Comparison of ENCODE assay signal across 8 cellular contexts in genomic region chr9:129664664-129665007, GRCh38. TPM values are rescaled to one million over a fixed set of nuclear protein-coding genes. Genes with fewer than 3 reads are reported as not detected.
DNase-seq lines count a peak whose midpoint lies in the region; ATAC-seq lines count a peak whose summit lies in the region.

No MANE protein-coding gene starts in this region.

- peaks cover 4% of the 10 kb centered on the region for H3K27me3 Mint-ChIP-seq in activated CD4-positive, alpha-beta T cell treated with anti-CD3 and anti-CD28 coated beads for 36 hours
- peaks cover 4% of the 10 kb centered on the region for H3K27me3 Mint-ChIP-seq in activated naive CD8-positive, alpha-beta T cell
- peaks cover 46% of the 10 kb centered on the region for H3K27me3 Mint-ChIP-seq in stimulated activated naive CD8-positive, alpha-beta T cell treated with anti-CD3 and anti-CD28 coated beads, Interleukin-15, amount 100 ng/mL, for 72 hours

- peak overlapping the region; percentile 50 for H3K4me3 ChIP-seq in iPS-18a (ENCODE audit: low read length)

- H3K4me3 Mint-ChIP-seq in activated CD4-positive, alpha-beta T cell treated with anti-CD3 and anti-CD28 coated beads for 36 hours: peak overlapping the region; percentile 39
- H3K4me3 Mint-ChIP-seq in activated naive CD8-positive, alpha-beta T cell: peak overlapping the region; percentile 75
- H3K4me3 Mint-ChIP-seq in stimulated activated naive CD8-positive, alpha-beta T cell treated with anti-CD3 and anti-CD28 coated beads, Interleukin-15, amount 100 ng/mL, for 72 hours: peak overlapping the region; percentile 75 to 89

- no peak for DNase-seq in activated CD4-positive, alpha-beta T cell treated with anti-CD3 and anti-CD28 coated beads for 36 hours
- no peak for DNase-seq in activated CD4-positive, alpha-beta T cell treated with anti-CD3 and anti-CD28 coated beads for 4 hours
- DNase-seq in stimulated activated naive CD8-positive, alpha-beta T cell treated with anti-CD3 and anti-CD28 coated beads, Interleukin-15, amount 100 ng/mL, for 72 hours: no peak
- DNase-seq in GF-D8 (lab: John Stamatoyannopoulos, UW): no peak
- no peak for DNase-seq in cerebellum (ENCODE audit: low spot score)

- H3K27ac ChIP-seq in iPS-18a (ENCODE audit: low read length): no peak overlapping the region

- POLR2A ChIA-PET in activated CD4-positive, alpha-beta T cell treated with anti-CD3 and anti-CD28 coated beads for 36 hours (lab: Charles Lee): interaction anchor here (1.0 kb wide), 1 partner anchor 8 kb away, joined by 3 read pairs; no protein-coding TSS in a partner anchor

- H3K36me3 ChIP-seq in iPS-18a (ENCODE audit: control insufficient read depth, low read depth, low read length): no peaks in the 10 kb centered on the region

- H3K27ac Mint-ChIP-seq in activated CD4-positive, alpha-beta T cell treated with anti-CD3 and anti-CD28 coated beads for 36 hours: no peak overlapping the region
- H3K27ac Mint-ChIP-seq in activated naive CD8-positive, alpha-beta T cell: no peak overlapping the region
- H3K27ac Mint-ChIP-seq in stimulated activated naive CD8-positive, alpha-beta T cell treated with anti-CD3 and anti-CD28 coated beads, Interleukin-15, amount 100 ng/mL, for 72 hours: no peak overlapping the region

- CTCF ChIA-PET in activated CD4-positive, alpha-beta T cell treated with anti-CD3 and anti-CD28 coated beads for 36 hours (lab: Charles Lee): no interaction called here

- H3K9me3 Mint-ChIP-seq in activated CD4-positive, alpha-beta T cell treated with anti-CD3 and anti-CD28 coated beads for 36 hours (ENCODE audit: low read depth): no peaks in the 10 kb centered on the region
- no peaks in the 10 kb centered on the region for H3K9me3 Mint-ChIP-seq in activated naive CD8-positive, alpha-beta T cell (ENCODE audit: low read depth)
- H3K9me3 Mint-ChIP-seq in stimulated activated naive CD8-positive, alpha-beta T cell treated with anti-CD3 and anti-CD28 coated beads, Interleukin-15, amount 100 ng/mL, for 72 hours: no peaks in the 10 kb centered on the region

- H3K36me3 Mint-ChIP-seq in activated CD4-positive, alpha-beta T cell treated with anti-CD3 and anti-CD28 coated beads for 36 hours (ENCODE audit: low read depth): no peaks in the 10 kb centered on the region
- H3K36me3 Mint-ChIP-seq in activated naive CD8-positive, alpha-beta T cell: no peaks in the 10 kb centered on the region

- H3K4me1 Mint-ChIP-seq in activated CD4-positive, alpha-beta T cell treated with anti-CD3 and anti-CD28 coated beads for 36 hours: no peaks in the 10 kb centered on the region
- H3K4me1 Mint-ChIP-seq in activated naive CD8-positive, alpha-beta T cell (ENCODE audit: low read depth): peaks cover 4% of the 10 kb centered on the region
- H3K4me1 Mint-ChIP-seq in stimulated activated naive CD8-positive, alpha-beta T cell treated with anti-CD3 and anti-CD28 coated beads, Interleukin-15, amount 100 ng/mL, for 72 hours: peaks cover 16% of the 10 kb centered on the region

- peaks cover 37% of the 10 kb centered on the region for H3K27me3 ChIP-seq in iPS-18a (ENCODE audit: control insufficient read depth, insufficient read depth, low read length)

- intact Hi-C loops in activated CD4-positive, alpha-beta T cell treated with anti-CD3 and anti-CD28 coated beads for 36 hours (cut with DNase I, micrococcal nuclease): no loop called here

- H3K9me3 ChIP-seq in iPS-18a (ENCODE audit: control insufficient read depth, low read depth, low read length): no peaks in the 10 kb centered on the region

- H3K4me1 ChIP-seq in iPS-18a (ENCODE audit: control insufficient read depth, low read depth, low read length): no peaks in the 10 kb centered on the region

- ATAC-seq in activated CD4-positive, alpha-beta T cell treated with anti-CD3 and anti-CD28 coated beads for 36 hours: no peak
- ATAC-seq in stimulated activated naive CD8-positive, alpha-beta T cell treated with anti-CD3 and anti-CD28 coated beads, Interleukin-15, amount 100 ng/mL, for 72 hours: no peak
- ATAC-seq in HG03457 (IDR thresholded peaks at IDR 0.05; ENCODE audit: unreplicated experiment): no peak

- H3K9ac ChIP-seq in iPS-18a (ENCODE audit: low read length): no peak overlapping the region

RNA-seq across cellular contexts. Expression of gene PRRX2, which starts 0.8 kb away (rescaled TPM):
- under 1 TPM; 0.49 to 0.57 TPM for total RNA-seq in activated CD4-positive, alpha-beta T cell treated with anti-CD3 and anti-CD28 coated beads for 36 hours
- not detected for total RNA-seq in cerebellum

RNA-seq across cellular contexts. Expression of gene ASB6, which starts 22.7 kb away (rescaled TPM):
- total RNA-seq in activated CD4-positive, alpha-beta T cell treated with anti-CD3 and anti-CD28 coated beads for 36 hours: 10 to 100 TPM; 13.4 to 15.0 TPM
- 14.5 TPM for total RNA-seq in cerebellum

RNA-seq across cellular contexts. Expression of gene NTMT1, which starts 38.7 kb away (rescaled TPM):
- 10 to 100 TPM; 50.1 to 69.2 TPM for total RNA-seq in activated CD4-positive, alpha-beta T cell treated with anti-CD3 and anti-CD28 coated beads for 36 hours
- 14.6 TPM for total RNA-seq in cerebellum

RNA-seq across cellular contexts. Expression of gene C9orf50, which starts 43.7 kb away (rescaled TPM):
- not detected for total RNA-seq in activated CD4-positive, alpha-beta T cell treated with anti-CD3 and anti-CD28 coated beads for 36 hours
- not detected for total RNA-seq in cerebellum
